ENCODE assay signal across 1 cellular context in the genomic region with DNA sequence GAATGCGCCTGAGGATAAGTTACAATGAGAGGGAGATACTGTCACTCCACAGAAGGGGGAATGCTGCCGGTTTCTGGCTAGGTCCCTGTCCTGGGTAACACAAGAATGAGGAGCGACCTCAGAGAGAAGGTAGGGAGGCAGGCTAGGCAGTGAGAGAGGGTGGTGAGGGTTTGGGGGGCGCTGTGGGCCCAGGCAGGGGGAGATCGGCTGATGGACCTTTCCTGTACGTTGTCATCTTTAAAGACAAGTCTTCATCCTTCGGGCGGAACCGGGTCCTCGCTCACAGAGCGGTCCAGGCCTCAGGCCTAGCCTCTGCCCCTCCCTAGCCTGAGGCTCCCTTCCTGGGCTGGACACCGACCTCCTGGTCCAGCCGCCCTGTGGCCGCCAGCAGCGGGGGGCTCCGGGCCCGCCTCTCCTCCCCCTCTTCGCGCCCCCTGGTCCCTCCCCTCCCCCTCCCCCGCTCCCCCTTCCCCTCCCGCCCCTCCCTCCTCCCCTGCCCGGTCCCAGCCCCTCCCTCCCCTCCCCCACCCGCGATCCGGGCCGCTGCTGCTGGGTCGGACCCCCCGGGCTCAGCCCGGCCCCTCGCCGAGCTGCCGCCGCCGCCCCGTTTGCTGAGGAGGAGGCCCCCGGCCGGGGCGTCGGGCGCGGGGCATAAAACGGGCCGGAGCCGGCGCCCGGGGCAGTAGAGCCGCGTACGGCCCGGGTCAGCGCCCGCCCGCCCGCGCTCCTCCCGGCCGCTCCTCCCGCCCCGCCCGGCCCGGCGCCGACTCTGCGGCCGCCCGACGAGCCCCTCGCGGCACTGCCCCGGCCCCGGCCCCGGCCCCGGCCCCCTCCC.
A peak's percentile ranks its signal among the peaks of the same experiment; 100 is the strongest.
TF ChIP-seq lines count a peak whose summit lies in the region.

TSS of gene CHRD (plus strand) at position 680 of the 835 bp plus-strand sequence. CDS start 265 bp downstream, outside the sequence.

TF ChIP-seq in HepG2, 621 proteins besides CTCF, POLR2A, EP300 and RAD21 (continued from another document and continues in another):
- no peak for TF ChIP-seq ZNF691 (CRISPR knock-in tag; IDR thresholded peaks at IDR 0.05; ENCODE audit: borderline replicate concordance, low read depth)
- TF ChIP-seq ZNF652 (CRISPR knock-in tag; IDR thresholded peaks at IDR 0.05; ENCODE audit: borderline replicate concordance, low read depth) = no peak
- TF ChIP-seq MED13 (CRISPR knock-in tag; IDR thresholded peaks at IDR 0.05) = 0 out of 2 replicates have a peak, but pooled peaks have one; percentile 28
- 0 out of 2 replicates have a peak, but pooled peaks have one; percentile 29 for TF ChIP-seq ZNF770 (CRISPR knock-in tag; IDR thresholded peaks at IDR 0.05)
- no peak for TF ChIP-seq ONECUT2 (CRISPR knock-in tag; IDR thresholded peaks at IDR 0.05)
- TF ChIP-seq LCORL (IDR thresholded peaks at IDR 0.05) = no peak
- peak; percentile 33; the same call in 1 of the 2 replicates for TF ChIP-seq LCORL (CRISPR knock-in tag; IDR thresholded peaks at IDR 0.05)
- TF ChIP-seq ZNF180 (CRISPR knock-in tag; IDR thresholded peaks at IDR 0.05; ENCODE audit: borderline replicate concordance, low read depth) = no peak
- no peak for TF ChIP-seq ZNF205 (CRISPR knock-in tag; IDR thresholded peaks at IDR 0.05)
- TF ChIP-seq MED1 (CRISPR knock-in tag; IDR thresholded peaks at IDR 0.05) = 0 out of 2 replicates have a peak, but pooled peaks have one; percentile 28
- peak; percentile 67 for TF ChIP-seq ZFX (CRISPR knock-in tag; IDR thresholded peaks at IDR 0.05; ENCODE audit: low read depth)
- peak; percentile 14 for TF ChIP-seq XRCC5 (optimal IDR thresholded peaks at IDR 0.05; ENCODE audit: low read length)
- no peak for TF ChIP-seq KLF11 (CRISPR knock-in tag; IDR thresholded peaks at IDR 0.05)
- peak; percentile 96 for TF ChIP-seq HNRNPK (IDR thresholded peaks at IDR 0.05; ENCODE audit: low read depth, low read length, poor library complexity, severe bottlenecking)
- no peak for TF ChIP-seq NR2C2 (CRISPR knock-in tag; IDR thresholded peaks at IDR 0.05; ENCODE audit: borderline replicate concordance)
- TF ChIP-seq NFE2L1 (CRISPR knock-in tag; IDR thresholded peaks at IDR 0.05; ENCODE audit: borderline replicate concordance) = 0 out of 2 replicates have a peak, but pooled peaks have one; percentile 47
- TF ChIP-seq PHF8 (CRISPR knock-in tag; IDR thresholded peaks at IDR 0.05) = peak; percentile 46; the same call in 1 of the 2 replicates
- TF ChIP-seq REST (IDR thresholded peaks at IDR 0.05; ENCODE audit: borderline replicate concordance in 1 of 2, low read depth in 1 of 2, low read length in 2 of 2) = no peak
- TF ChIP-seq PCBP1 (IDR thresholded peaks at IDR 0.05; ENCODE audit: borderline replicate concordance, low read depth, low read length) = peak; percentile 96
- no peak for TF ChIP-seq IRX3 (CRISPR knock-in tag; IDR thresholded peaks at IDR 0.05; ENCODE audit: borderline replicate concordance, low read depth)
- no peak for TF ChIP-seq JUNB (CRISPR knock-in tag; IDR thresholded peaks at IDR 0.05; ENCODE audit: borderline replicate concordance)
- no peak for TF ChIP-seq NR2F6 (IDR thresholded peaks at IDR 0.05)
- no peak for TF ChIP-seq NR2F6 (CRISPR knock-in tag; IDR thresholded peaks at IDR 0.05)
- TF ChIP-seq ZNF530 (CRISPR knock-in tag; IDR thresholded peaks at IDR 0.05; ENCODE audit: low read depth) = no peak
- no peak for TF ChIP-seq SOX5 (CRISPR knock-in tag; IDR thresholded peaks at IDR 0.05; ENCODE audit: borderline replicate concordance)
- TF ChIP-seq GLI4 (CRISPR knock-in tag; IDR thresholded peaks at IDR 0.05; ENCODE audit: borderline replicate concordance) = 0 out of 2 replicates have a peak, but pooled peaks have one; percentile 11
- no peak for TF ChIP-seq HNRNPL (IDR thresholded peaks at IDR 0.05; ENCODE audit: low read depth, low read length)
- 0 out of 4 replicates have a peak, but pooled peaks have one; percentile 21 to 23 for TF ChIP-seq HMGXB4 (CRISPR knock-in tag; IDR thresholded peaks at IDR 0.05; ENCODE audit: borderline replicate concordance in 1 of 2, low read depth in 1 of 2)
- no peak; the same call in 1 of the 2 replicates for TF ChIP-seq ARID4A (CRISPR knock-in tag; IDR thresholded peaks at IDR 0.05; ENCODE audit: borderline replicate concordance)
- TF ChIP-seq ZNF281 (CRISPR knock-in tag; IDR thresholded peaks at IDR 0.05; ENCODE audit: borderline replicate concordance) = no peak; the same call in 1 of the 2 replicates
- no peak for TF ChIP-seq ZNF720 (CRISPR knock-in tag; IDR thresholded peaks at IDR 0.05)
- TF ChIP-seq PHB2 (IDR thresholded peaks at IDR 0.05; ENCODE audit: partially characterized antibody) = no peak
- TF ChIP-seq, protein P1, sequence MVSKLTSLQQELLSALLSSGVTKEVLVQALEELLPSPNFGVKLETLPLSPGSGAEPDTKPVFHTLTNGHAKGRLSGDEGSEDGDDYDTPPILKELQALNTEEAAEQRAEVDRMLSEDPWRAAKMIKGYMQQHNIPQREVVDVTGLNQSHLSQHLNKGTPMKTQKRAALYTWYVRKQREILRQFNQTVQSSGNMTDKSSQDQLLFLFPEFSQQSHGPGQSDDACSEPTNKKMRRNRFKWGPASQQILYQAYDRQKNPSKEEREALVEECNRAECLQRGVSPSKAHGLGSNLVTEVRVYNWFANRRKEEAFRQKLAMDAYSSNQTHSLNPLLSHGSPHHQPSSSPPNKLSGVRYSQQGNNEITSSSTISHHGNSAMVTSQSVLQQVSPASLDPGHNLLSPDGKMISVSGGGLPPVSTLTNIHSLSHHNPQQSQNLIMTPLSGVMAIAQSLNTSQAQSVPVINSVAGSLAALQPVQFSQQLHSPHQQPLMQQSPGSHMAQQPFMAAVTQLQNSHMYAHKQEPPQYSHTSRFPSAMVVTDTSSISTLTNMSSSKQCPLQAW (CRISPR knock-in tag; IDR thresholded peaks at IDR 0.05) = 0 out of 2 replicates have a peak, but pooled peaks have one; percentile 4
- TF ChIP-seq KLF15 (CRISPR knock-in tag; IDR thresholded peaks at IDR 0.05; ENCODE audit: borderline replicate concordance) = no peak
- no peak for TF ChIP-seq ZBTB42 (CRISPR knock-in tag; IDR thresholded peaks at IDR 0.05)
- TF ChIP-seq ZNF629 (CRISPR knock-in tag; conservative IDR thresholded peaks at IDR 0.05) = no peak
- TF ChIP-seq ZNF225 (CRISPR knock-in tag; IDR thresholded peaks at IDR 0.05) = no peak
- no peak for TF ChIP-seq ZNF703 (CRISPR knock-in tag; IDR thresholded peaks at IDR 0.05; ENCODE audit: borderline replicate concordance)
- TF ChIP-seq ZNF101 (CRISPR knock-in tag; IDR thresholded peaks at IDR 0.05; ENCODE audit: borderline replicate concordance, low read depth) = no peak
- peak; percentile 28; the same call in 1 of the 2 replicates for TF ChIP-seq HDAC1 (CRISPR knock-in tag; IDR thresholded peaks at IDR 0.05)
